In genomic region chr16:75464130-75464918, GRCh38 we compare ENCODE assay signal across 1 cellular context.
A peak's percentile ranks its signal among the peaks of the same experiment; 100 is the strongest.
TF ChIP-seq lines count a peak whose summit lies in the region.

TMEM170A (minus strand) TSS chr16:75464689; CDS start chr16:75464600, 89 bp downstream.

TF ChIP-seq in HepG2, 621 proteins besides CTCF, POLR2A, EP300 and RAD21 (continued from another document):
- TF ChIP-seq CEBPZ (IDR thresholded peaks at IDR 0.05; ENCODE audit: low read length) (no peak), MIER3 (CRISPR knock-in tag; IDR thresholded peaks at IDR 0.05; ENCODE audit: borderline replicate concordance) (peak; percentile 99), GFI1 (CRISPR knock-in tag; IDR thresholded peaks at IDR 0.05; ENCODE audit: borderline replicate concordance) (peak; percentile 39; the same call in 1 of the 2 replicates), ZHX2 (IDR thresholded peaks at IDR 0.05; ENCODE audit: low read depth) (no peak; the same call in 1 of the 2 replicates), ZHX2 (CRISPR knock-in tag; IDR thresholded peaks at IDR 0.05; ENCODE audit: borderline replicate concordance) (0 out of 2 replicates have a peak, but pooled peaks have one; percentile 68), KAT8 (CRISPR knock-in tag; IDR thresholded peaks at IDR 0.05) (peak; percentile 95), ZNF382 (CRISPR knock-in tag; IDR thresholded peaks at IDR 0.05; ENCODE audit: borderline replicate concordance) (no peak), SIX4 (CRISPR knock-in tag; IDR thresholded peaks at IDR 0.05) (no peak; the same call in 1 of the 2 replicates), LCORL (IDR thresholded peaks at IDR 0.05) (no peak), LCORL (CRISPR knock-in tag; IDR thresholded peaks at IDR 0.05) (peak; percentile 79)
TF ChIP-seq in HepG2: peak in this region for 384.
